Comparison of ENCODE assay signal across 16 cellular contexts in the genomic region with DNA sequence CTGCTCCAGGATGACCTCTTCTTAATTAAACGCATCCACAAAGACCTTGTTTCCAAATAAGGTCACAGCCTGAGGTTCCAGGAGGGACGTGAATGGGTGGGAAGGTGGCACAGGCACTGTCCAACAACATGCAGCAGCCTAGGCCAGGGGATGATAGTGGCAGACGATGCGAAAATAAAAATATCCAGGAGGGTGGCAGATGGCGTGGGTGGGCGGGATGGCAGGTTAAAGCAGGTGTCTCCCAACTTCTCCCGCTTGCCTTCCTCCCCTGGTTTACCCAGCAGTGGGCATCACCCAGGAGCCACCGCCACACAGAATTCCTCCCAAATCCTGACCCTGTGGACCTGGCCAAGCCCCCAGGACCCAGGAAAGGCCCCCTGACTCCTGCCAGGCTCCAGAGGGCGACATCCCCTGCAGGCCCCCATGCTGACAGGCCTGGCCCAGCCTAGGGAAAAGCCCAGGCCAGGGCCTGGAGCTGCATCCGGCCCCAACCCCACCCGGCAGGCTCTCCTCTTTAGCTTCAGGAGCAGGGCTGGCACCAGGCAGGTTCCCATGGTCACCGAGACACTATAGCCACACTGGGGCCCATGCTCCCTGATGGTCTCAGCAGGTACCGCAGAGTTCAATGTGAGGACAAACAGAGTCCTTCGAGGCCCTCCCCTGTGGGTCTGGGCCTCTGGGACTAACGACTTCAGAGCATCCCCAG. TPM values are rescaled to one million over a fixed set of nuclear protein-coding genes. Genes with fewer than 3 reads are reported as not detected.
DNase-seq lines count a peak whose midpoint lies in the region; ATAC-seq and TF ChIP-seq lines count a peak whose summit lies in the region.
"Had no signal": no experiment of that assay in that cellular context is flagged by ENCODE, and none has a peak within 500 bp of the region (broad histone marks: within the 10 kb centered on the region; RNA-seq: fewer than 3 reads in every experiment).

No MANE protein-coding gene starts in this region.

- no peaks in the 10 kb centered on the region for H3K27me3 ChIP-seq in left lung

- H3K27me3 Mint-ChIP-seq in WTC11 (ENCODE audit: low read depth) (no peaks in the 10 kb centered on the region), type B pancreatic cell (no peaks in the 10 kb centered on the region), CD14-positive monocyte (ENCODE audit: low read depth in 3 of 3) (peaks cover 0 to 2% (median 0%) of the 10 kb centered on the region in 3 donors)
- H3K27me3 Mint-ChIP-seq: naive thymus-derived CD4-positive, alpha-beta T cell had no signal

- H3K36me3 ChIP-seq in left lung = peaks cover 0 to 9% of the 10 kb centered on the region in 2 donors

- H3K9me3 ChIP-seq in left lung = peaks cover 0 to 1% of the 10 kb centered on the region in 2 donors

- CTCF ChIA-PET in WTC11 (lab: Charles Lee) = interaction anchor here (0.6 to 1.5 kb wide), 9 partner anchors 8 to 343 kb away, joined by 3 to 6 read pairs (median 3); no protein-coding TSS in a partner anchor

- H3K36me3 Mint-ChIP-seq in WTC11 = peaks cover 7% of the 10 kb centered on the region; the same call in 1 of the 2 replicates
- peaks cover 4% of the 10 kb centered on the region for H3K36me3 Mint-ChIP-seq in type B pancreatic cell
- peaks cover 21 to 35% of the 10 kb centered on the region in 2 donors for H3K36me3 Mint-ChIP-seq in CD14-positive monocyte

- no peak overlapping the region for H3K4me3 Mint-ChIP-seq in WTC11
- no peak overlapping the region for H3K4me3 Mint-ChIP-seq in type B pancreatic cell
- no peak overlapping the region for H3K4me3 Mint-ChIP-seq in CD14-positive monocyte

- H3K9me3 Mint-ChIP-seq in WTC11 (peaks cover 9% of the 10 kb centered on the region; the same call in 1 of the 2 replicates), type B pancreatic cell (no peaks in the 10 kb centered on the region), CD14-positive monocyte (peaks cover 0 to 2% (median 0%) of the 10 kb centered on the region in 7 donors)
- H3K9me3 Mint-ChIP-seq: activated T-helper 2 cell treated with anti-CD3 and anti-CD28 coated beads, Interferon-gamma antibody, Interleukin-2, Interleukin-4, amounts not matched to agents 10 μg/mL and 5 μg/mL and 100 μg/mL, durations not matched to agents 14 hours and 24 hours and 36 hours; naive thymus-derived CD4-positive, alpha-beta T cell had no signal

- H3K27ac Mint-ChIP-seq in WTC11 (peak overlapping the region; percentile 73), type B pancreatic cell (peak overlapping the region; percentile 18), CD14-positive monocyte (no peak overlapping the region)
- H3K27ac Mint-ChIP-seq: activated T-helper 2 cell treated with anti-CD3 and anti-CD28 coated beads, Interferon-gamma antibody, Interleukin-2, Interleukin-4, amounts not matched to agents 10 μg/mL and 5 μg/mL and 100 μg/mL, durations not matched to agents 14 hours and 24 hours and 36 hours had no signal

- H3K4me1 Mint-ChIP-seq in WTC11 (peaks cover 79% of the 10 kb centered on the region), type B pancreatic cell (ENCODE audit: unreplicated experiment) (peaks cover 56% of the 10 kb centered on the region), CD14-positive monocyte (peaks cover 75% of the 10 kb centered on the region)

- H3K4me1 ChIP-seq in left lung = peaks cover 18 to 91% of the 10 kb centered on the region in 2 donors

- intact Hi-C loops in left lung (cut with DNase I) (no loop called here), CD14-positive monocyte (cut with micrococcal nuclease) (loop anchor here in 1 of 2 donors (10.0 kb wide), 1 partner anchor 53 kb away; no protein-coding TSS in a partner anchor)

- ATAC-seq in WTC11 (peak; percentile 59), left lung (peak; percentile 5)
- ATAC-seq: naive thymus-derived CD4-positive, alpha-beta T cell had no signal

- TF ChIP-seq CTCF in WTC11 (IDR thresholded peaks at IDR 0.05) (no peak), left lung (IDR thresholded peaks at IDR 0.05) (no peak), type B pancreatic cell (conservative IDR thresholded peaks at IDR 0.05) (no peak), CD14-positive monocyte (IDR thresholded peaks at IDR 0.05) (no peak)

- DNase-seq in DMS79 treated with DMSO at 0.1 percent for 48 hours (lab: John Stamatoyannopoulos, UW) = peak; percentile 6
- DNase-seq in DMS79 (lab: John Stamatoyannopoulos, UW) = no peak
- no peak for DNase-seq in WTC11 (ENCODE audit: low spot score)
- DNase-seq in left lung = peak; percentile 22 to 50
- DNase-seq in type B pancreatic cell (ENCODE audit: extremely low spot score, unreplicated experiment) = no peak
- DNase-seq in CD14-positive monocyte (ENCODE audit: low spot score) = no peak
- DNase-seq in mesenteric fat pad (ENCODE audit: low spot score) = no peak
- DNase-seq in stimulated activated CD4-positive, alpha-beta T cell treated with anti-CD3 and anti-CD28 coated beads, Interleukin-4, amount 100 ng/mL, for 1 hour = no peak
- DNase-seq: activated CD4-positive, alpha-beta T cell treated with anti-CD3 and anti-CD28 coated beads for 1 hour; Calu3; KG1; naive thymus-derived CD4-positive, alpha-beta T cell; NCI-H526; stimulated activated naive CD4-positive, alpha-beta T cell treated with Interleukin-2 at 50 U/mL for 16 hours had no signal

- H3K4me3 ChIP-seq in left lung = no peak overlapping the region
- H3K4me3 ChIP-seq: SK-N-MC had no signal

- POLR2A ChIA-PET in WTC11 (lab: Charles Lee) = interaction anchor here (1.0 kb wide), 1 partner anchor 28 kb away, joined by 3 read pairs; no protein-coding TSS in a partner anchor

- no peak overlapping the region for H3K27ac ChIP-seq in left lung
- H3K27ac ChIP-seq: SK-N-MC had no signal

TF ChIP-seq in WTC11, 78 proteins besides CTCF, POLR2A, EP300 and RAD21:
- TF ChIP-seq, protein P1, sequence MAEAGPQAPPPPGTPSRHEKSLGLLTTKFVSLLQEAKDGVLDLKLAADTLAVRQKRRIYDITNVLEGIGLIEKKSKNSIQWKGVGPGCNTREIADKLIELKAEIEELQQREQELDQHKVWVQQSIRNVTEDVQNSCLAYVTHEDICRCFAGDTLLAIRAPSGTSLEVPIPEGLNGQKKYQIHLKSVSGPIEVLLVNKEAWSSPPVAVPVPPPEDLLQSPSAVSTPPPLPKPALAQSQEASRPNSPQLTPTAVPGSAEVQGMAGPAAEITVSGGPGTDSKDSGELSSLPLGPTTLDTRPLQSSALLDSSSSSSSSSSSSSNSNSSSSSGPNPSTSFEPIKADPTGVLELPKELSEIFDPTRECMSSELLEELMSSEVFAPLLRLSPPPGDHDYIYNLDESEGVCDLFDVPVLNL (CRISPR knock-in tag; IDR thresholded peaks at IDR 0.05; ENCODE audit: borderline replicate concordance, low read depth) = no peak
- TF ChIP-seq JAZF1 (CRISPR knock-in tag; IDR thresholded peaks at IDR 0.05) (no peak), NR2C2 (CRISPR knock-in tag; IDR thresholded peaks at IDR 0.05) (no peak), RELA (CRISPR knock-in tag; IDR thresholded peaks at IDR 0.05; ENCODE audit: borderline replicate concordance) (no peak), ZBTB21 (CRISPR knock-in tag; IDR thresholded peaks at IDR 0.05; ENCODE audit: borderline replicate concordance) (no peak), HMGA2 (CRISPR knock-in tag; IDR thresholded peaks at IDR 0.05) (no peak), FOXK1 (CRISPR knock-in tag; IDR thresholded peaks at IDR 0.05) (no peak), ZNF232 (CRISPR knock-in tag; IDR thresholded peaks at IDR 0.05) (no peak), RORB (CRISPR knock-in tag; IDR thresholded peaks at IDR 0.05) (no peak), ATF1 (CRISPR knock-in tag; IDR thresholded peaks at IDR 0.05) (no peak), TEAD1 (CRISPR knock-in tag; IDR thresholded peaks at IDR 0.05) (no peak)
- TF ChIP-seq, protein P2, sequence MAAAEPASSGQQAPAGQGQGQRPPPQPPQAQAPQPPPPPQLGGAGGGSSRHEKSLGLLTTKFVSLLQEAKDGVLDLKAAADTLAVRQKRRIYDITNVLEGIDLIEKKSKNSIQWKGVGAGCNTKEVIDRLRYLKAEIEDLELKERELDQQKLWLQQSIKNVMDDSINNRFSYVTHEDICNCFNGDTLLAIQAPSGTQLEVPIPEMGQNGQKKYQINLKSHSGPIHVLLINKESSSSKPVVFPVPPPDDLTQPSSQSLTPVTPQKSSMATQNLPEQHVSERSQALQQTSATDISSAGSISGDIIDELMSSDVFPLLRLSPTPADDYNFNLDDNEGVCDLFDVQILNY (CRISPR knock-in tag; IDR thresholded peaks at IDR 0.05) = no peak
- TF ChIP-seq, protein P3, sequence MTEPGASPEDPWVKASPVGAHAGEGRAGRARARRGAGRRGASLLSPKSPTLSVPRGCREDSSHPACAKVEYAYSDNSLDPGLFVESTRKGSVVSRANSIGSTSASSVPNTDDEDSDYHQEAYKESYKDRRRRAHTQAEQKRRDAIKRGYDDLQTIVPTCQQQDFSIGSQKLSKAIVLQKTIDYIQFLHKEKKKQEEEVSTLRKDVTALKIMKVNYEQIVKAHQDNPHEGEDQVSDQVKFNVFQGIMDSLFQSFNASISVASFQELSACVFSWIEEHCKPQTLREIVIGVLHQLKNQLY (CRISPR knock-in tag; IDR thresholded peaks at IDR 0.05) = no peak

RNA-seq across cellular contexts. Expression of a gene that starts 9.7 kb away (rescaled TPM):
- total RNA-seq in WTC11 (2021) = 283 to 326 TPM (median 304 TPM) in 3 replicates
- 100 to 1,000 TPM; 289 to 331 TPM for total RNA-seq in left lung
- total RNA-seq in type B pancreatic cell (ENCODE audit: low replicate concordance) = 219 and 227 TPM in 2 replicates
- polyA plus RNA-seq in CD14-positive monocyte = 1 to 10 TPM; 4.7 to 5.5 TPM
- 248 TPM for total RNA-seq in mesenteric fat pad

Comparison
In these comparisons a context has a peak if more than half of its experiments do, and no peak if none do; other contexts are left out.
1. DNase-seq: peak in DMS79 treated with DMSO at 0.1 percent for 48 hours (single experiment) and left lung (2 of 2); none in DMS79 (single experiment), WTC11 (single experiment), type B pancreatic cell (single experiment), CD14-positive monocyte (single experiment), mesenteric fat pad (single experiment) and stimulated activated CD4-positive, alpha-beta T cell treated with anti-CD3 and anti-CD28 coated beads, Interleukin-4, amount 100 ng/mL, for 1 hour (single experiment).
2. H3K27ac Mint-ChIP-seq: peak in WTC11 (single experiment) and type B pancreatic cell (single experiment); none in CD14-positive monocyte (0 of 7).